Comparison of ENCODE assay signal across 15 cellular contexts in genomic region chr10:71064413-71065118, GRCh38.
DNase-seq lines count a peak whose midpoint lies in the region; ATAC-seq and TF ChIP-seq lines count a peak whose summit lies in the region.
"Had no signal": no experiment of that assay in that cellular context is flagged by ENCODE, and none has a peak within 500 bp of the region (broad histone marks: within the 10 kb centered on the region; RNA-seq: fewer than 3 reads in every experiment).

No MANE protein-coding gene starts in this region.

- no peak overlapping the region for H3K4me3 Mint-ChIP-seq in Calu3 (ENCODE audit: low read depth, unreplicated experiment)
- H3K4me3 Mint-ChIP-seq: central memory CD8-positive, alpha-beta T cell; naive thymus-derived CD8-positive, alpha-beta T cell had no signal

- H3K9me3 Mint-ChIP-seq in Calu3 (ENCODE audit: low read depth, unreplicated experiment): no peaks in the 10 kb centered on the region
- H3K9me3 Mint-ChIP-seq: central memory CD8-positive, alpha-beta T cell; naive thymus-derived CD8-positive, alpha-beta T cell had no signal

- H3K79me2 ChIP-seq in SK-N-SH (ENCODE audit: insufficient read depth): no peaks in the 10 kb centered on the region
- no peaks in the 10 kb centered on the region for H3K79me2 ChIP-seq in PC-3 (ENCODE audit: low read length)

- H3K9me3 ChIP-seq in SK-N-SH (no peaks in the 10 kb centered on the region), PC-3 (ENCODE audit: low read length) (no peaks in the 10 kb centered on the region), cardiac muscle cell (ENCODE audit: low read depth) (no peaks in the 10 kb centered on the region), skeletal muscle tissue (ENCODE audit: control insufficient read depth in 3 of 3, low read length in 3 of 3) (no peaks in the 10 kb centered on the region), lower lobe of right lung (no peaks in the 10 kb centered on the region)
- H3K9me3 ChIP-seq: upper lobe of right lung had no signal

- H3K36me3 ChIP-seq in SK-N-SH (replicated peaks in 1 of 2; ENCODE audit: control insufficient read depth in 1 of 2, insufficient read depth in 2 of 2, low read length in 1 of 2) (no peaks in the 10 kb centered on the region), PC-3 (ENCODE audit: low read depth, low read length) (no peaks in the 10 kb centered on the region), cardiac muscle cell (no peaks in the 10 kb centered on the region), skeletal muscle tissue (ENCODE audit: control insufficient read depth in 3 of 3, insufficient read depth in 3 of 3, low read length in 3 of 3) (no peaks in the 10 kb centered on the region), lower lobe of right lung (no peaks in the 10 kb centered on the region)
- H3K36me3 ChIP-seq: upper lobe of right lung had no signal

- 66% methylated on average over 12 of the region's 13 CpGs for WGBS in SK-N-SH (ENCODE audit: low lambda C conversion rate)

- CTCF ChIA-PET in SK-N-SH (lab: Yijun Ruan, JAX): interaction anchor here (0.7 to 1.8 kb wide), 13 partner anchors 8 to 205 kb away, joined by 3 to 11 read pairs (median 4); no protein-coding TSS in a partner anchor
- CTCF ChIA-PET in PC-3 (lab: Charles Lee): no interaction called here
- CTCF ChIA-PET in Calu3 (lab: Charles Lee): interaction anchor here (0.8 to 1.5 kb wide), 2 partner anchors 10 to 12 kb away, joined by 3 to 4 read pairs; no protein-coding TSS in a partner anchor

- no peaks in the 10 kb centered on the region for H3K9me2 ChIP-seq in SK-N-SH
- H3K9me2 ChIP-seq in PC-3 (replicated peaks; ENCODE audit: low read length): no peaks in the 10 kb centered on the region

- H3K36me3 Mint-ChIP-seq in Calu3 (ENCODE audit: insufficient read depth, unreplicated experiment): no peaks in the 10 kb centered on the region
- H3K36me3 Mint-ChIP-seq: naive thymus-derived CD8-positive, alpha-beta T cell had no signal

- H3K4me2 ChIP-seq in SK-N-SH (no peak overlapping the region), PC-3 (ENCODE audit: low read length) (no peak overlapping the region)

- H3K4me1 Mint-ChIP-seq in Calu3 (ENCODE audit: low read depth, unreplicated experiment): no peaks in the 10 kb centered on the region
- H3K4me1 Mint-ChIP-seq: central memory CD8-positive, alpha-beta T cell had no signal

- H4K20me1 ChIP-seq in SK-N-SH (ENCODE audit: insufficient read depth): no peaks in the 10 kb centered on the region
- no peaks in the 10 kb centered on the region for H4K20me1 ChIP-seq in PC-3 (ENCODE audit: low read length)

- no peak overlapping the region for H3K4me3 ChIP-seq in SK-N-SH (ENCODE audit: low read depth in 2 of 2, low read length in 1 of 2)
- H3K4me3 ChIP-seq in PC-3 (ENCODE audit: low read length): no peak overlapping the region
- H3K4me3 ChIP-seq in cardiac muscle cell: no peak overlapping the region
- peak overlapping the region in 2 of 3 donors; percentile 47 to 65 for H3K4me3 ChIP-seq in skeletal muscle tissue (ENCODE audit: low read length in 3 of 3)
- no peak overlapping the region for H3K4me3 ChIP-seq in lower lobe of right lung
- H3K4me3 ChIP-seq: upper lobe of right lung had no signal

- H3K9ac ChIP-seq in SK-N-SH (no peak overlapping the region), PC-3 (ENCODE audit: low read length) (no peak overlapping the region), skeletal muscle tissue (ENCODE audit: low read depth in 1 of 3, low read length in 3 of 3) (peak overlapping the region in 2 of 3 donors; percentile 47 to 84)

- H3F3A ChIP-seq in SK-N-SH (replicated peaks; ENCODE audit: insufficient read depth): no peaks in the 10 kb centered on the region
- H3F3A ChIP-seq in PC-3 (ENCODE audit: low read length, unreplicated experiment): no peaks in the 10 kb centered on the region

- no peak for DNase-seq in SK-N-SH
- peak; percentile 30 for DNase-seq in PC-3
- DNase-seq in cardiac muscle cell (ENCODE audit: low read depth in 1 of 2, low spot score in 1 of 2): peak in 1 of 2 donors; percentile 84
- no peak for DNase-seq in lower lobe of right lung
- no peak for DNase-seq in Calu3
- DNase-seq: activated CD4-positive, alpha-beta T cell treated with anti-CD3 and anti-CD28 coated beads, Interleukin-2, amount 50 U/mL, for 1 hour; activated effector memory CD4-positive, alpha-beta T cell treated with anti-CD3 and anti-CD28 coated beads, Interleukin-2, amount 50 U/mL, for 16 hours; EL; naive thymus-derived CD8-positive, alpha-beta T cell; stimulated activated CD4-positive, alpha-beta T cell treated with anti-CD3 and anti-CD28 coated beads, Interleukin-12 subunit alpha, Interleukin-12 subunit beta, amount 100 ng/mL, for 4 hours; upper lobe of right lung had no signal

- peaks cover 0 to 26% of the 10 kb centered on the region in 2 experiments; a peak in 1 of 4 replicates for H3K4me1 ChIP-seq in SK-N-SH (ENCODE audit: control insufficient read depth in 1 of 2, insufficient read depth in 2 of 2, low read depth in 1 of 2, low read length in 1 of 2)
- H3K4me1 ChIP-seq in PC-3 (ENCODE audit: insufficient read depth, low read length): peaks cover 9% of the 10 kb centered on the region
- peaks cover 62% of the 10 kb centered on the region for H3K4me1 ChIP-seq in cardiac muscle cell (ENCODE audit: low read depth)
- H3K4me1 ChIP-seq in skeletal muscle tissue (ENCODE audit: control insufficient read depth in 3 of 3, insufficient read depth in 3 of 3, low read length in 3 of 3): peaks cover 12 to 29% (median 24%) of the 10 kb centered on the region in 3 donors
- no peaks in the 10 kb centered on the region for H3K4me1 ChIP-seq in lower lobe of right lung
- H3K4me1 ChIP-seq: upper lobe of right lung had no signal

- ATAC-seq in SK-N-SH treated with all-trans-retinoic acid at 6 μM for 48 hours: no peak
- ATAC-seq in PC-3: no peak
- ATAC-seq in lower lobe of right lung: no peak
- ATAC-seq in HG03025 (IDR thresholded peaks at IDR 0.05; ENCODE audit: low FRiP score, unreplicated experiment): no peak
- ATAC-seq: naive thymus-derived CD8-positive, alpha-beta T cell; upper lobe of right lung had no signal

- BruUV-seq in PC-3 (replicated peaks; lab: Mats Ljungman, UMichigan): no TSS peak
- BruUV-seq in Calu3 (replicated peaks; lab: Mats Ljungman, UMichigan): no TSS peak

- peak; percentile 18; the same call in 1 of the 2 replicates for TF ChIP-seq CTCF in SK-N-SH (IDR thresholded peaks at IDR 0.05)
- peak; percentile 62 for TF ChIP-seq CTCF in PC-3 (conservative IDR thresholded peaks at IDR 0.05; ENCODE audit: low read depth, low read length)
- peak; percentile 27 for TF ChIP-seq CTCF in cardiac muscle cell (IDR thresholded peaks at IDR 0.05; ENCODE audit: low read depth, low read length)
- no peak for TF ChIP-seq CTCF in lower lobe of right lung (IDR thresholded peaks at IDR 0.05)
- TF ChIP-seq CTCF in Calu3 (IDR thresholded peaks at IDR 0.05; ENCODE audit: unreplicated experiment): no peak

- intact Hi-C loops in PC-3 (cut with micrococcal nuclease): no loop called here
- intact Hi-C loops in lower lobe of right lung (cut with DNase I): no loop called here
- intact Hi-C loops in Calu3 (cut with micrococcal nuclease; ENCODE audit: unreplicated experiment): no loop called here

- TF ChIP-seq RAD21 in SK-N-SH (IDR thresholded peaks at IDR 0.05; ENCODE audit: low read length): peak; percentile 38

- no peak overlapping the region for H3K27ac ChIP-seq in SK-N-SH (ENCODE audit: low read depth in 2 of 2, low read length in 1 of 2)
- no peak overlapping the region for H3K27ac ChIP-seq in PC-3 (ENCODE audit: low read length)
- H3K27ac ChIP-seq in cardiac muscle cell: peak overlapping the region; percentile 86
- H3K27ac ChIP-seq in skeletal muscle tissue (ENCODE audit: low read depth, low read length): peak overlapping the region; percentile 80
- H3K27ac ChIP-seq in lower lobe of right lung: no peak overlapping the region
- H3K27ac ChIP-seq: upper lobe of right lung had no signal

- no peak for TF ChIP-seq EP300 in SK-N-SH (IDR thresholded peaks at IDR 0.05; ENCODE audit: borderline replicate concordance in 1 of 2, low read depth in 1 of 2, low read length in 1 of 2)

- peaks cover 83% of the 10 kb centered on the region for H3K27me3 Mint-ChIP-seq in Calu3 (ENCODE audit: unreplicated experiment)
- H3K27me3 Mint-ChIP-seq: central memory CD8-positive, alpha-beta T cell; naive thymus-derived CD8-positive, alpha-beta T cell had no signal

- no peak overlapping the region for H3K27ac Mint-ChIP-seq in Calu3 (ENCODE audit: unreplicated experiment)
- H3K27ac Mint-ChIP-seq: naive thymus-derived CD8-positive, alpha-beta T cell had no signal

- H2AFZ ChIP-seq in SK-N-SH (ENCODE audit: low read depth) (no peak overlapping the region), PC-3 (ENCODE audit: low read length) (no peak overlapping the region)

- H3K27me3 ChIP-seq in SK-N-SH (ENCODE audit: insufficient read depth) (no peaks in the 10 kb centered on the region), PC-3 (ENCODE audit: low read length) (no peaks in the 10 kb centered on the region), cardiac muscle cell (no peaks in the 10 kb centered on the region), skeletal muscle tissue (ENCODE audit: control insufficient read depth in 3 of 3, insufficient read depth in 3 of 3, low read length in 3 of 3) (no peaks in the 10 kb centered on the region), lower lobe of right lung (ENCODE audit: low read depth) (peaks cover 8% of the 10 kb centered on the region)
- H3K27me3 ChIP-seq: upper lobe of right lung had no signal

- POLR2A ChIA-PET in SK-N-SH (lab: Yijun Ruan, JAX) (interaction anchor here (0.7 kb wide), 1 partner anchor 10 kb away, joined by 3 read pairs; no protein-coding TSS in a partner anchor), PC-3 (lab: Charles Lee; ENCODE audit: unreplicated experiment) (no interaction called here)

TF ChIP-seq in SK-N-SH, 30 proteins besides CTCF, POLR2A, EP300 and RAD21:
- TF ChIP-seq NFIC (IDR thresholded peaks at IDR 0.05; ENCODE audit: borderline replicate concordance) (no peak), SMC3 (IDR thresholded peaks at IDR 0.05; ENCODE audit: low read depth, low read length) (peak; percentile 9; the same call in 1 of the 2 replicates)

TF ChIP-seq in SK-N-SH treated with all-trans-retinoic acid at 6 μM for 48 hours, 23 proteins besides CTCF, POLR2A, EP300 and RAD21 (continues in another document):
- TF ChIP-seq PPARA (CRISPR knock-in tag; IDR thresholded peaks at IDR 0.05; ENCODE audit: borderline replicate concordance) (no peak), TCF4 (CRISPR knock-in tag; IDR thresholded peaks at IDR 0.05; ENCODE audit: borderline replicate concordance) (no peak), CSDC2 (CRISPR knock-in tag; IDR thresholded peaks at IDR 0.05) (no peak)

Comparison
In these comparisons a context has a peak if more than half of its experiments do, and no peak if none do; other contexts are left out.
1. H3K27ac ChIP-seq: peak in cardiac muscle cell (single experiment) and skeletal muscle tissue (single experiment); none in SK-N-SH (0 of 2), PC-3 (single experiment) and lower lobe of right lung (single experiment).
2. H3K4me3 ChIP-seq: peak in skeletal muscle tissue (2 of 3); none in SK-N-SH (0 of 2), PC-3 (single experiment), cardiac muscle cell (single experiment) and lower lobe of right lung (single experiment).
3. H3K9ac ChIP-seq: peak in skeletal muscle tissue (2 of 3); none in SK-N-SH (single experiment) and PC-3 (single experiment).
4. CTCF ChIP-seq: peak in SK-N-SH (single experiment), PC-3 (single experiment) and cardiac muscle cell (single experiment); none in lower lobe of right lung (single experiment) and Calu3 (single experiment).